In genomic region chr7:114426824-114427223, GRCh38 we compare ENCODE assay signal across 9 cellular contexts. TPM values are rescaled to one million over a fixed set of nuclear protein-coding genes. Genes with fewer than 3 reads are reported as not detected.
DNase-seq lines count a peak whose midpoint lies in the region; ATAC-seq, FAIRE-seq and TF ChIP-seq lines count a peak whose summit lies in the region.
"Had no signal": no experiment of that assay in that cellular context is flagged by ENCODE, and none has a peak within 500 bp of the region (broad histone marks: within the 10 kb centered on the region; RNA-seq: fewer than 3 reads in every experiment).

No MANE protein-coding gene starts in this region.

- H3K27ac ChIP-seq in GM23248 (no peak overlapping the region), osteoblast (ENCODE audit: low read depth, low read length) (no peak overlapping the region), colonic mucosa (no peak overlapping the region)

- FAIRE-seq in bronchial epithelial cell (lab: Jason Lieb, UNC): no peak

- H3K4me1 ChIP-seq in GM23248 (ENCODE audit: insufficient read depth) (no peaks in the 10 kb centered on the region), osteoblast (ENCODE audit: insufficient read depth, low read length) (no peaks in the 10 kb centered on the region), colonic mucosa (no peaks in the 10 kb centered on the region)

- in situ Hi-C loops in GM23248 (cut with MboI): no loop called here

- no peak overlapping the region for H3K9ac ChIP-seq in GM23248
- no peak overlapping the region for H3K9ac ChIP-seq in colonic mucosa (ENCODE audit: low read depth in 2 of 2, low read length in 2 of 2)

- H4K20me1 ChIP-seq in GM23248 (ENCODE audit: insufficient read depth) (no peaks in the 10 kb centered on the region), osteoblast (ENCODE audit: insufficient read depth, low read length) (no peaks in the 10 kb centered on the region)

- TF ChIP-seq CTCF in bronchial epithelial cell (IDR thresholded peaks at IDR 0.05; ENCODE audit: insufficient read depth, low read length, severe bottlenecking) (no peak), osteoblast (IDR thresholded peaks at IDR 0.05; ENCODE audit: extremely low read depth, low read depth, low read length) (peak; percentile 42), colonic mucosa (IDR thresholded peaks at IDR 0.05) (no peak)

- H3K36me3 ChIP-seq in GM23248 (ENCODE audit: low read depth): no peaks in the 10 kb centered on the region
- H3K36me3 ChIP-seq in bronchial epithelial cell (ENCODE audit: control insufficient read depth, insufficient read depth, low read length): no peaks in the 10 kb centered on the region
- H3K36me3 ChIP-seq in osteoblast (ENCODE audit: insufficient read depth, low read length): no peaks in the 10 kb centered on the region
- no peaks in the 10 kb centered on the region for H3K36me3 ChIP-seq in colonic mucosa

- H3K79me2 ChIP-seq in GM23248 (ENCODE audit: insufficient read depth) (no peaks in the 10 kb centered on the region), osteoblast (ENCODE audit: insufficient read depth, low read length) (no peaks in the 10 kb centered on the region)

- H3F3A ChIP-seq in GM23248 (ENCODE audit: insufficient read depth): no peaks in the 10 kb centered on the region

- H2AFZ ChIP-seq in GM23248 (no peak overlapping the region), osteoblast (ENCODE audit: low read length) (no peak overlapping the region)

- 61% methylated on average over 4 of the region's 4 CpGs for WGBS in GM23248 (ENCODE audit: low coverage in 1 of 2, low lambda C conversion rate in 2 of 2, missing lambda C conversion rate in 2 of 2), 2 experiments

- intact Hi-C loops in colonic mucosa (cut with DNase I): no loop called here

- H3K9me2 ChIP-seq in GM23248 (ENCODE audit: insufficient read depth): no peaks in the 10 kb centered on the region; the same call in 1 of the 2 replicates

- H3K4me2 ChIP-seq in GM23248 (ENCODE audit: unreplicated experiment): no peak overlapping the region
- H3K4me2 ChIP-seq in osteoblast (ENCODE audit: insufficient read depth, low read length): no peak overlapping the region

- no peaks in the 10 kb centered on the region for H3K9me3 ChIP-seq in GM23248 (ENCODE audit: low read depth)
- no peaks in the 10 kb centered on the region for H3K9me3 ChIP-seq in osteoblast (ENCODE audit: low read depth, low read length)
- no peaks in the 10 kb centered on the region for H3K9me3 ChIP-seq in colonic mucosa

- ATAC-seq in HG02571 (IDR thresholded peaks at IDR 0.05; ENCODE audit: unreplicated experiment): no peak
- ATAC-seq: activated CD4-positive, CD25-positive, alpha-beta regulatory T cell treated with anti-CD3 and anti-CD28 coated beads, Interleukin-2, amount 50 U/mL, for 24 hours had no signal

- H3K27me3 ChIP-seq in GM23248 (replicated peaks; ENCODE audit: insufficient read depth): no peaks in the 10 kb centered on the region
- H3K27me3 ChIP-seq in bronchial epithelial cell (ENCODE audit: control insufficient read depth, insufficient read depth, low read length): no peaks in the 10 kb centered on the region
- no peaks in the 10 kb centered on the region for H3K27me3 ChIP-seq in osteoblast (ENCODE audit: insufficient read depth, low read length)
- H3K27me3 ChIP-seq in colonic mucosa: no peaks in the 10 kb centered on the region

- H3K4me3 ChIP-seq in GM23248 (no peak overlapping the region), bronchial epithelial cell (ENCODE audit: low read depth, low read length) (no peak overlapping the region), osteoblast (ENCODE audit: insufficient read depth, low read length) (no peak overlapping the region), colonic mucosa (no peak overlapping the region)

- DNase-seq in GM23248 (peak; percentile 54), NCI-H2171 treated with DMSO at 0.1 percent for 48 hours (lab: John Stamatoyannopoulos, UW) (peak; percentile 66), bronchial epithelial cell (ENCODE audit: low read depth) (peak; percentile 33), osteoblast (ENCODE audit: insufficient read length, low spot score, missing footprints) (no peak), colonic mucosa (no peak), T-helper 2 cell (no peak)
- DNase-seq in activated naive CD4-positive, alpha-beta T cell (lab: John Stamatoyannopoulos, UW): no peak

RNA-seq across cellular contexts. Expression of gene FOXP2, which starts 12.2 kb away (rescaled TPM):
- total RNA-seq in GM23248 (2014; rRNA removed; shearing (Covaris generic)): 1.3 and 5.0 TPM in 2 replicates
- 1.9 and 2.3 TPM in 2 replicates for polyA plus RNA-seq in GM23248 (2016; fragmentation: Nextera tagmentation; extraction: Ambion mirVana)
- total RNA-seq in bronchial epithelial cell (5.3 and 7.9 TPM in 2 replicates), osteoblast (3.8 and 5.8 TPM in 2 replicates), colonic mucosa (10 to 100 TPM in 1 of 2 donors, 1 to 10 TPM in 1; 5.3 to 20.0 TPM)

Comparison
In these comparisons a context has a peak if more than half of its experiments do, and no peak if none do; other contexts are left out.
1. DNase-seq: peak in GM23248 (single experiment), NCI-H2171 treated with DMSO at 0.1 percent for 48 hours (single experiment) and bronchial epithelial cell (single experiment); none in osteoblast (single experiment), colonic mucosa (single experiment), activated naive CD4-positive, alpha-beta T cell (0 of 4) and T-helper 2 cell (0 of 5).